10 cellular contexts compared by ENCODE assay signal in genomic region chr10:132186488-132187413, GRCh38.
DNase-seq lines count a peak whose midpoint lies in the region; ATAC-seq and TF ChIP-seq lines count a peak whose summit lies in the region.
"Had no signal": no experiment of that assay in that cellular context is flagged by ENCODE, and none has a peak within 500 bp of the region (broad histone marks: within the 10 kb centered on the region; RNA-seq: fewer than 3 reads in every experiment).

Gene DPYSL4, plus strand, starts transcription at chr10:132186948. Its CDS starts 116 bp downstream, at chr10:132187064.

- CTCF ChIA-PET in RWPE1 (lab: Yijun Ruan, JAX), result no interaction called here

- POLR2A ChIA-PET in RWPE1 (lab: Yijun Ruan, JAX; ENCODE audit: low non-redundant PET), result no interaction called here

- DNase-seq in GM03348 (ENCODE audit: low spot score) (peak; percentile 97), RWPE1 (ENCODE audit: low spot score) (peak; percentile 82), caudate nucleus (lab: John Stamatoyannopoulos, UW) (peak in 32 of 61 donors; percentile 13 to 79 (median 50)), left kidney (ENCODE audit: low read depth, low spot score) (peak; percentile 46), SHP77 treated with DMSO at 0.1 percent for 48 hours (lab: John Stamatoyannopoulos, UW) (no peak)
- DNase-seq in stimulated activated naive CD8-positive, alpha-beta T cell treated with anti-CD3 and anti-CD28 coated beads, Interleukin-15, Interleukin-2, amounts not matched to agents 100 U/mL and 50 U/mL, for 24 hours, result peak; percentile 50

- ATAC-seq in stimulated activated naive CD8-positive, alpha-beta T cell treated with anti-CD3 and anti-CD28 coated beads, Interleukin-15, Interleukin-2, amounts not matched to agents 100 U/mL and 50 U/mL, for 24 hours, result peak; percentile 34
- ATAC-seq in GM21360 (IDR thresholded peaks at IDR 0.05; ENCODE audit: unreplicated experiment), result no peak
- no peak for ATAC-seq in HG03571 (IDR thresholded peaks at IDR 0.05; ENCODE audit: unreplicated experiment)

- H3K27ac ChIP-seq in RWPE1 (no peak within 1 kb of the TSS), caudate nucleus (ENCODE audit: low read depth, low read length) (no peak within 1 kb of the TSS)
- H3K27ac ChIP-seq: KMS-11, neutrophil had no signal

- no peak for TF ChIP-seq CTCF in RWPE1 (conservative IDR thresholded peaks at IDR 0.05; ENCODE audit: low read depth)
